In genomic region chr15:100725121-100726069, GRCh38 we compare ENCODE assay signal across 12 cellular contexts.
DNase-seq lines count a peak whose midpoint lies in the region; ATAC-seq, FAIRE-seq and TF ChIP-seq lines count a peak whose summit lies in the region.
"Had no signal": no experiment of that assay in that cellular context is flagged by ENCODE, and none has a peak within 500 bp of the region (broad histone marks: within the 10 kb centered on the region; RNA-seq: fewer than 3 reads in every experiment).

No MANE protein-coding gene starts in this region.

- ATAC-seq in activated CD8-positive, alpha-beta memory T cell treated with anti-CD3 and anti-CD28 coated beads, Interleukin-2, amount 10 ng/mL, durations not matched to agents 7 days and 5 days: no peak
- ATAC-seq: naive thymus-derived CD8-positive, alpha-beta T cell had no signal

- no peaks in the 10 kb centered on the region for H3K27me3 ChIP-seq in vagina

- no peak for FAIRE-seq in GM12892 (lab: Jason Lieb, UNC)
- FAIRE-seq: A204.1 had no signal

- CTCF ChIA-PET in activated CD8-positive, alpha-beta memory T cell treated with anti-CD3 and anti-CD28 coated beads, Interleukin-2, amount 10 ng/mL, durations not matched to agents 7 days and 5 days (lab: Charles Lee): no interaction called here
- CTCF ChIA-PET in activated naive CD4-positive, alpha-beta T cell treated with anti-CD3 and anti-CD28 coated beads, Interleukin-2, amount 10 ng/mL, durations not matched to agents 7 days and 5 days (lab: Charles Lee): no interaction called here

- no peak overlapping the region for H3K4me3 ChIP-seq in vagina

- H3K4me1 Mint-ChIP-seq in activated CD8-positive, alpha-beta memory T cell treated with anti-CD3 and anti-CD28 coated beads, Interleukin-2, amount 10 ng/mL, durations not matched to agents 7 days and 5 days: no peaks in the 10 kb centered on the region
- H3K4me1 Mint-ChIP-seq in activated naive CD4-positive, alpha-beta T cell treated with anti-CD3 and anti-CD28 coated beads, Interleukin-2, amount 10 ng/mL, durations not matched to agents 7 days and 5 days: no peaks in the 10 kb centered on the region

- H3K27ac Mint-ChIP-seq in activated CD8-positive, alpha-beta memory T cell treated with anti-CD3 and anti-CD28 coated beads, Interleukin-2, amount 10 ng/mL, durations not matched to agents 7 days and 5 days: no peak overlapping the region
- no peak overlapping the region for H3K27ac Mint-ChIP-seq in activated naive CD4-positive, alpha-beta T cell treated with anti-CD3 and anti-CD28 coated beads, Interleukin-2, amount 10 ng/mL, durations not matched to agents 7 days and 5 days
- H3K27ac Mint-ChIP-seq: naive thymus-derived CD8-positive, alpha-beta T cell had no signal

- TF ChIP-seq POLR2A in vagina (IDR thresholded peaks at IDR 0.05) (no peak), GM12892 (IDR thresholded peaks at IDR 0.05; ENCODE audit: low read depth, low read length) (no peak)

- no peak for TF ChIP-seq CTCF in vagina (IDR thresholded peaks at IDR 0.05)

- peak overlapping the region; percentile 68 for H3K27ac ChIP-seq in vagina

- peaks cover 8% of the 10 kb centered on the region for H3K27me3 Mint-ChIP-seq in activated CD8-positive, alpha-beta memory T cell treated with anti-CD3 and anti-CD28 coated beads, Interleukin-2, amount 10 ng/mL, durations not matched to agents 7 days and 5 days
- peaks cover 3% of the 10 kb centered on the region for H3K27me3 Mint-ChIP-seq in activated naive CD4-positive, alpha-beta T cell treated with anti-CD3 and anti-CD28 coated beads, Interleukin-2, amount 10 ng/mL, durations not matched to agents 7 days and 5 days

- no peaks in the 10 kb centered on the region for H3K9me3 ChIP-seq in vagina

- no peaks in the 10 kb centered on the region for H3K36me3 ChIP-seq in vagina

- peaks cover 48% of the 10 kb centered on the region for H3K4me1 ChIP-seq in vagina

- no peaks in the 10 kb centered on the region for H3K36me3 Mint-ChIP-seq in activated CD8-positive, alpha-beta memory T cell treated with anti-CD3 and anti-CD28 coated beads, Interleukin-2, amount 10 ng/mL, durations not matched to agents 7 days and 5 days
- H3K36me3 Mint-ChIP-seq in activated naive CD4-positive, alpha-beta T cell treated with anti-CD3 and anti-CD28 coated beads, Interleukin-2, amount 10 ng/mL, durations not matched to agents 7 days and 5 days: no peaks in the 10 kb centered on the region
- H3K36me3 Mint-ChIP-seq: naive thymus-derived CD8-positive, alpha-beta T cell had no signal

- intact Hi-C loops in vagina (cut with DNase I): no loop called here

- DNase-seq in activated CD8-positive, alpha-beta memory T cell treated with anti-CD3 and anti-CD28 coated beads, Interleukin-2, amount 10 ng/mL, durations not matched to agents 7 days and 5 days: peak; percentile 9
- no peak for DNase-seq in activated CD8-positive, alpha-beta memory T cell treated with anti-CD3 and anti-CD28 coated beads, Interleukin-2, amount 50 U/mL, for 4 hours
- peak; percentile 63 for DNase-seq in amniotic stem cell (lab: John Stamatoyannopoulos, UW)
- peak; percentile 65 for DNase-seq in iris pigment epithelial cell (ENCODE audit: low read depth)
- peak; percentile 64 to 89 for DNase-seq in vagina (ENCODE audit: extremely low spot score in 2 of 2)
- no peak for DNase-seq in activated naive CD4-positive, alpha-beta T cell treated with anti-CD3 and anti-CD28 coated beads, Interleukin-2, amount 10 ng/mL, durations not matched to agents 7 days and 5 days
- DNase-seq in activated T-cell treated with anti-CD3 and anti-CD28 coated beads, Interleukin-2, amount 50 U/mL, for 48 hours: no peak
- DNase-seq in GM12892 (ENCODE audit: insufficient read length): no peak
- DNase-seq: cortex of kidney; naive thymus-derived CD8-positive, alpha-beta T cell; NCI-H187 had no signal

- H3K4me3 Mint-ChIP-seq in activated CD8-positive, alpha-beta memory T cell treated with anti-CD3 and anti-CD28 coated beads, Interleukin-2, amount 10 ng/mL, durations not matched to agents 7 days and 5 days: no peak overlapping the region
- H3K4me3 Mint-ChIP-seq in activated naive CD4-positive, alpha-beta T cell treated with anti-CD3 and anti-CD28 coated beads, Interleukin-2, amount 10 ng/mL, durations not matched to agents 7 days and 5 days: no peak overlapping the region
- H3K4me3 Mint-ChIP-seq: naive thymus-derived CD8-positive, alpha-beta T cell had no signal

- H3K9me3 Mint-ChIP-seq in activated CD8-positive, alpha-beta memory T cell treated with anti-CD3 and anti-CD28 coated beads, Interleukin-2, amount 10 ng/mL, durations not matched to agents 7 days and 5 days (ENCODE audit: low read depth): no peaks in the 10 kb centered on the region
- H3K9me3 Mint-ChIP-seq in activated naive CD4-positive, alpha-beta T cell treated with anti-CD3 and anti-CD28 coated beads, Interleukin-2, amount 10 ng/mL, durations not matched to agents 7 days and 5 days: no peaks in the 10 kb centered on the region

Comparison
In these comparisons a context has a peak if more than half of its experiments do, and no peak if none do; other contexts are left out.
1. DNase-seq: peak in activated CD8-positive, alpha-beta memory T cell treated with anti-CD3 and anti-CD28 coated beads, Interleukin-2, amount 10 ng/mL, durations not matched to agents 7 days and 5 days (single experiment), amniotic stem cell (single experiment), iris pigment epithelial cell (single experiment) and vagina (2 of 2); none in activated CD8-positive, alpha-beta memory T cell treated with anti-CD3 and anti-CD28 coated beads, Interleukin-2, amount 50 U/mL, for 4 hours (single experiment), activated naive CD4-positive, alpha-beta T cell treated with anti-CD3 and anti-CD28 coated beads, Interleukin-2, amount 10 ng/mL, durations not matched to agents 7 days and 5 days (single experiment), activated T-cell treated with anti-CD3 and anti-CD28 coated beads, Interleukin-2, amount 50 U/mL, for 48 hours (0 of 2) and GM12892 (single experiment).